1 cellular context compared by ENCODE assay signal in the genomic region with DNA sequence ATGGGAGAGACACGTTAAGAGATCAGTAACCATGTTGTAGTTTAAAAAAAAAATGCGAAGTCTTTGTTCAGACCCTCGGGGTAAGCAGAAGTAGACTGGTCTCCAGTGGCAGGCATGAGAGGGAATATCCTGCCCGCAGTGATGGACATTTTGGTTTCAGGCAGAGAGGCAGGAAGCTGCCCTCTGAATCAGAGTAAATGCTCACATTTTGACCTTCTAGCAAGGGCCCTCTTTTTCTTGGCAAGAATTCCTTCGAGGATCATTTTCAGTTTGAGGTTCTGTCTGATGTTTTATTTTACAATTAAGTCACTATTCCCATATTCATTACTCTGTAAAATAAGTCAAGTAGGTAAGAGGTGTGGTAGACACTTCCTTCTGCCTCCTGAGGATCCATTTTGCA.
TF ChIP-seq lines count a peak whose summit lies in the region.

No MANE protein-coding gene starts in this region.

TF ChIP-seq in H1, 55 proteins besides CTCF, POLR2A, EP300 and RAD21 (continued from another document):
- TF ChIP-seq NRF1 (IDR thresholded peaks at IDR 0.05; ENCODE audit: low read depth, low read length) (no peak), SP1 (IDR thresholded peaks at IDR 0.05; ENCODE audit: low read depth, low read length) (no peak), CREB1 (IDR thresholded peaks at IDR 0.05) (no peak), SIX5 (IDR thresholded peaks at IDR 0.05; ENCODE audit: low read depth, low read length) (no peak), TBP (IDR thresholded peaks at IDR 0.05; ENCODE audit: low read depth, low read length) (no peak), ZNF274 (IDR thresholded peaks at IDR 0.05; ENCODE audit: borderline replicate concordance, extremely low read depth, low read length) (no peak), NANOG (IDR thresholded peaks at IDR 0.05; ENCODE audit: insufficient read depth, low read depth, low read length, poor library complexity, severe bottlenecking) (no peak)
- TF ChIP-seq, protein P1, sequence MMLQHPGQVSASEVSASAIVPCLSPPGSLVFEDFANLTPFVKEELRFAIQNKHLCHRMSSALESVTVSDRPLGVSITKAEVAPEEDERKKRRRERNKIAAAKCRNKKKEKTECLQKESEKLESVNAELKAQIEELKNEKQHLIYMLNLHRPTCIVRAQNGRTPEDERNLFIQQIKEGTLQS (IDR thresholded peaks at IDR 0.05; ENCODE audit: insufficient read depth, low read depth, low read length) = no peak
